1 cellular context compared by ENCODE assay signal in genomic region chr19:1508507-1508856, GRCh38.
A peak's percentile ranks its signal among the peaks of the same experiment; 100 is the strongest.
TF ChIP-seq lines count a peak whose summit lies in the region.

No MANE protein-coding gene starts in this region.

TF ChIP-seq in H1, 55 proteins besides CTCF, POLR2A, EP300 and RAD21:
- TF ChIP-seq GTF2F1 (IDR thresholded peaks at IDR 0.05; ENCODE audit: borderline replicate concordance, low read depth, low read length): no peak
- TF ChIP-seq TCF12 (IDR thresholded peaks at IDR 0.05; ENCODE audit: low read depth, low read length): no peak
- no peak for TF ChIP-seq HDAC6 (IDR thresholded peaks at IDR 0.05; ENCODE audit: low read depth, low read length)
- TF ChIP-seq KDM1A (IDR thresholded peaks at IDR 0.05; ENCODE audit: borderline replicate concordance, low read length): peak; percentile 63; the same call in 1 of the 2 replicates
- no peak for TF ChIP-seq RNF2 (IDR thresholded peaks at IDR 0.05; ENCODE audit: borderline replicate concordance, low read depth, low read length, missing control alignments, poor library complexity, severe bottlenecking)
- no peak for TF ChIP-seq TBP (IDR thresholded peaks at IDR 0.05; ENCODE audit: low read depth, low read length)
- TF ChIP-seq KDM4A (IDR thresholded peaks at IDR 0.05; ENCODE audit: low read depth, low read length, severe bottlenecking): peak; percentile 82
- TF ChIP-seq ATF2 (IDR thresholded peaks at IDR 0.05; ENCODE audit: low read length): no peak
